In genomic region chr11:22677153-22677890, GRCh38 we compare ENCODE assay signal across 17 cellular contexts. TPM values are rescaled to one million over a fixed set of nuclear protein-coding genes. Genes with fewer than 3 reads are reported as not detected.
DNase-seq lines count a peak whose midpoint lies in the region; ATAC-seq and TF ChIP-seq lines count a peak whose summit lies in the region.
"Had no signal": no experiment of that assay in that cellular context is flagged by ENCODE, and none has a peak within 500 bp of the region (broad histone marks: within the 10 kb centered on the region; RNA-seq: fewer than 3 reads in every experiment).

No MANE protein-coding gene starts in this region.

- no peaks in the 10 kb centered on the region for H3K36me3 ChIP-seq in gastrocnemius medialis
- no peaks in the 10 kb centered on the region for H3K36me3 ChIP-seq in stomach
- H3K36me3 ChIP-seq: brain microvascular endothelial cell, spleen, thoracic aorta had no signal

- TF ChIP-seq POLR2A in gastrocnemius medialis (IDR thresholded peaks at IDR 0.05) (no peak), stomach (IDR thresholded peaks at IDR 0.05) (no peak)

- ATAC-seq in HG03066 (IDR thresholded peaks at IDR 0.05; ENCODE audit: low read depth, unreplicated experiment) (peak; percentile 43), gastrocnemius medialis (peak; percentile 86 to 94)
- ATAC-seq: activated CD8-positive, alpha-beta T cell treated with anti-CD3 and anti-CD28 coated beads, Interleukin-2, amount 10 ng/mL, durations not matched to agents 7 days and 5 days had no signal

- 63 to 68% (median 64%) methylated on average over 4 of the region's 4 CpGs for WGBS in stomach, 5 donors

- H3K4me1 ChIP-seq in gastrocnemius medialis = peaks cover 23 to 48% of the 10 kb centered on the region in 2 donors
- H3K4me1 ChIP-seq in stomach = peaks cover 0 to 10% (median 3%) of the 10 kb centered on the region in 4 donors
- H3K4me1 ChIP-seq: spleen had no signal

- no peak for TF ChIP-seq EP300 in stomach (IDR thresholded peaks at IDR 0.05)

- DNase-seq in SIG-M5 treated with dmso at 0.1 percent for 504 hours (lab: John Stamatoyannopoulos, UW; ENCODE audit: unreplicated experiment) = peak; percentile 79
- DNase-seq in SIG-M5 (lab: John Stamatoyannopoulos, UW) = no peak
- DNase-seq in SKM-1 treated with dmso at 0.1 percent for 144 hours (lab: John Stamatoyannopoulos, UW; ENCODE audit: unreplicated experiment) = peak; percentile 93
- DNase-seq in gastrocnemius medialis = peak; percentile 33 to 58
- no peak for DNase-seq in D341Med (ENCODE audit: low spot score)
- DNase-seq in mucosa of gallbladder (ENCODE audit: low spot score) = no peak
- no peak for DNase-seq in stomach
- DNase-seq: activated CD8-positive, alpha-beta T cell treated with anti-CD3 and anti-CD28 coated beads, Interleukin-2, amount 10 ng/mL, durations not matched to agents 7 days and 5 days; activated gamma-delta T cell; brain microvascular endothelial cell; CD8-positive, alpha-beta memory T cell; GOT3; hippocampal formation; NCI-H510A; spleen had no signal

- H3K9me3 ChIP-seq in gastrocnemius medialis (no peaks in the 10 kb centered on the region), stomach (no peaks in the 10 kb centered on the region)
- H3K9me3 ChIP-seq: spleen, thoracic aorta had no signal

- intact Hi-C loops in gastrocnemius medialis (cut with DNase I; ENCODE audit: low total_unique reads) = no loop called here
- intact Hi-C loops in stomach (cut with DNase I; ENCODE audit: low total_unique reads) = no loop called here

- TF ChIP-seq CTCF in gastrocnemius medialis (IDR thresholded peaks at IDR 0.05 in 4 of 5, conservative IDR thresholded peaks at IDR 0.05 in 1 of 5) = no peak
- no peak for TF ChIP-seq CTCF in stomach (IDR thresholded peaks at IDR 0.05)

- no peak overlapping the region for H3K4me3 ChIP-seq in gastrocnemius medialis
- H3K4me3 ChIP-seq in stomach = no peak overlapping the region
- H3K4me3 ChIP-seq: spleen, thoracic aorta had no signal

- in situ Hi-C loops in gastrocnemius medialis (cut with MboI; ENCODE audit: low sequenced_read_pairs in 4 of 4) = loop anchor here in 1 of 4 donors (10.0 kb wide), 1 partner anchor 57 kb away; no protein-coding TSS in a partner anchor

- H3K27me3 ChIP-seq in gastrocnemius medialis (no peaks in the 10 kb centered on the region), stomach (no peaks in the 10 kb centered on the region)
- H3K27me3 ChIP-seq: brain microvascular endothelial cell, spleen had no signal

- H3K27ac ChIP-seq in gastrocnemius medialis (peak overlapping the region; percentile 67 to 84 (median 75)), stomach (no peak overlapping the region)
- H3K27ac ChIP-seq: brain microvascular endothelial cell, thoracic aorta had no signal

RNA-seq across cellular contexts. Expression of gene GAS2, which starts 10.9 kb away (rescaled TPM):
- total RNA-seq in gastrocnemius medialis = 1 to 10 TPM; 1.1 to 2.9 (median 2.6) TPM
- 3.3 TPM for total RNA-seq in mucosa of gallbladder
- total RNA-seq in stomach = 10 to 100 TPM in 2 of 5 donors, 1 to 10 TPM in 2, under 1 TPM in 1; 0.45 to 39.4 (median 4.8) TPM
- 1 to 10 TPM; 1.6 to 4.0 (median 1.9) TPM for polyA plus RNA-seq in stomach

RNA-seq across cellular contexts. Expression of gene FANCF, which starts 51.7 kb away (rescaled TPM):
- total RNA-seq in gastrocnemius medialis (1 to 10 TPM in 3 of 4 donors, under 1 TPM in 1; 0.73 to 2.9 (median 2.1) TPM), mucosa of gallbladder (17.0 TPM), stomach (10 to 100 TPM in 2 of 5 donors, 1 to 10 TPM in 3; 1.8 to 13.0 (median 9.6) TPM)
- 1 to 10 TPM; 5.9 to 7.9 (median 7.7) TPM for polyA plus RNA-seq in stomach

Comparison
In these comparisons a context has a peak if more than half of its experiments do, and no peak if none do; other contexts are left out.
1. DNase-seq: peak in SIG-M5 treated with dmso at 0.1 percent for 504 hours (single experiment), SKM-1 treated with dmso at 0.1 percent for 144 hours (single experiment) and gastrocnemius medialis (2 of 2); none in SIG-M5 (single experiment), D341Med (single experiment), mucosa of gallbladder (single experiment) and stomach (single experiment).
2. H3K27ac ChIP-seq: peak in gastrocnemius medialis (4 of 4); none in stomach (0 of 5).